8 cellular contexts compared by ENCODE assay signal in genomic region chr3:38004415-38005075, GRCh38. TPM values are rescaled to one million over a fixed set of nuclear protein-coding genes. Genes with fewer than 3 reads are reported as not detected.
DNase-seq lines count a peak whose midpoint lies in the region; FAIRE-seq and TF ChIP-seq lines count a peak whose summit lies in the region.

No MANE protein-coding gene starts in this region.

- 66% methylated on average over 7 of the region's 14 CpGs for WGBS in SK-N-SH (ENCODE audit: low lambda C conversion rate)

- CTCF ChIA-PET in AG04449 (lab: Yijun Ruan, JAX) (interaction anchor here (0.7 to 4.7 kb wide), 21 partner anchors 8 to 476 kb away, joined by 3 to 40 read pairs (median 4); no protein-coding TSS in a partner anchor), SK-N-SH (lab: Yijun Ruan, JAX) (interaction anchor here (0.8 to 5.4 kb wide), 18 partner anchors 9 to 161 kb away, joined by 3 to 77 read pairs (median 4); partner anchors contain the start of gene OXSR1)

- H2AFZ ChIP-seq in SK-N-SH (ENCODE audit: low read depth): no peak overlapping the region

- no peaks in the 10 kb centered on the region for H4K20me1 ChIP-seq in SK-N-SH (ENCODE audit: insufficient read depth)

- TF ChIP-seq RAD21 in SK-N-SH (IDR thresholded peaks at IDR 0.05; ENCODE audit: low read length): peak; percentile 64

- H3K27me3 ChIP-seq in SK-N-SH (ENCODE audit: insufficient read depth): no peaks in the 10 kb centered on the region

- TF ChIP-seq EP300 in SK-N-SH (IDR thresholded peaks at IDR 0.05; ENCODE audit: borderline replicate concordance in 1 of 2, low read depth in 1 of 2, low read length in 1 of 2): no peak

- no peaks in the 10 kb centered on the region; a peak in 1 of 4 replicates for H3K4me1 ChIP-seq in SK-N-SH (ENCODE audit: control insufficient read depth in 1 of 2, insufficient read depth in 2 of 2, low read depth in 1 of 2, low read length in 1 of 2)

- no peak overlapping the region for H3K4me2 ChIP-seq in SK-N-SH

- no peaks in the 10 kb centered on the region for H3K9me3 ChIP-seq in SK-N-SH

- POLR2A ChIA-PET in AG04449 (lab: Yijun Ruan, JAX): no interaction called here
- POLR2A ChIA-PET in SK-N-SH (lab: Yijun Ruan, JAX): interaction anchor here (1.3 kb wide), 1 partner anchor 25 kb away, joined by 4 read pairs; the partner anchor contains the start of gene PLCD1

- H3K27ac ChIP-seq in SK-N-SH (ENCODE audit: low read depth in 2 of 2, low read length in 1 of 2): no peak overlapping the region

- no peaks in the 10 kb centered on the region for H3K9me2 ChIP-seq in SK-N-SH

- DNase-seq in AG04449 (ENCODE audit: low read depth, low spot score) (no peak), GM12891 (ENCODE audit: insufficient read length, low spot score) (no peak), HUDEP-2 (lab: John Stamatoyannopoulos, UW; ENCODE audit: unreplicated experiment in 76 of 76) (peak in 57 of 76 experiments; percentile 4 to 68 (median 34)), SK-N-SH (peak; percentile 71), astrocyte of the cerebellum (ENCODE audit: low read depth) (peak; percentile 36), hepatic stellate cell (ENCODE audit: low spot score) (peak; percentile 77), retinal pigment epithelial cell (ENCODE audit: low read depth) (no peak)
- no peak for DNase-seq in effector CD8-positive, alpha-beta T cell (lab: John Stamatoyannopoulos, UW)

- FAIRE-seq in GM12891 (lab: Jason Lieb, UNC): peak; percentile 89

- peaks cover 0 to 24% of the 10 kb centered on the region in 2 experiments for H3K36me3 ChIP-seq in SK-N-SH (replicated peaks in 1 of 2; ENCODE audit: control insufficient read depth in 1 of 2, insufficient read depth in 2 of 2, low read length in 1 of 2)

- H3K4me3 ChIP-seq in AG04449 (ENCODE audit: low read depth, low read length) (no peak overlapping the region), SK-N-SH (ENCODE audit: low read depth in 2 of 2, low read length in 1 of 2) (no peak overlapping the region; a peak in 1 of 4 replicates), astrocyte of the cerebellum (ENCODE audit: low read depth, low read length) (no peak overlapping the region), retinal pigment epithelial cell (ENCODE audit: low read length) (no peak overlapping the region)

- in situ Hi-C loops in astrocyte of the cerebellum (cut with HindIII; ENCODE audit: low sequenced_read_pairs): no loop called here

- H3K9ac ChIP-seq in SK-N-SH: no peak overlapping the region

- TF ChIP-seq POLR2A in GM12891 (IDR thresholded peaks at IDR 0.05; ENCODE audit: low read depth, low read length): no peak

- H3K79me2 ChIP-seq in SK-N-SH (ENCODE audit: insufficient read depth): no peaks in the 10 kb centered on the region

- H3F3A ChIP-seq in SK-N-SH (replicated peaks; ENCODE audit: insufficient read depth): no peaks in the 10 kb centered on the region

- TF ChIP-seq CTCF in AG04449 (IDR thresholded peaks at IDR 0.05; ENCODE audit: insufficient read depth, low read length, missing control alignments) (peak; percentile 75), SK-N-SH (IDR thresholded peaks at IDR 0.05) (peak; percentile 62), astrocyte of the cerebellum (IDR thresholded peaks at IDR 0.05; ENCODE audit: low read depth, low read length, missing control alignments) (peak; percentile 79), retinal pigment epithelial cell (conservative IDR thresholded peaks at IDR 0.05; ENCODE audit: low read depth, low read length) (peak; percentile 89)

TF ChIP-seq in GM12891, 5 proteins besides CTCF, POLR2A, EP300 and RAD21:
- no peak for TF ChIP-seq POLR2AphosphoS5 (IDR thresholded peaks at IDR 0.05; ENCODE audit: low read depth, low read length)
- TF ChIP-seq SPI1 (IDR thresholded peaks at IDR 0.05; ENCODE audit: low read depth, low read length): no peak
- TF ChIP-seq TAF1 (IDR thresholded peaks at IDR 0.05; ENCODE audit: low read depth, low read length): no peak
- TF ChIP-seq POU2F2 (IDR thresholded peaks at IDR 0.05; ENCODE audit: low read depth, low read length): no peak
- no peak for TF ChIP-seq PAX5 (IDR thresholded peaks at IDR 0.05; ENCODE audit: insufficient read depth, low read length, severe bottlenecking)

TF ChIP-seq in SK-N-SH, 30 proteins besides CTCF, POLR2A, EP300 and RAD21:
- peak; percentile 71 for TF ChIP-seq SMC3 (IDR thresholded peaks at IDR 0.05; ENCODE audit: low read depth, low read length)
- TF ChIP-seq MAX (IDR thresholded peaks at IDR 0.05; ENCODE audit: low read depth): no peak
- no peak for TF ChIP-seq RCOR1 (IDR thresholded peaks at IDR 0.05; ENCODE audit: low read length)
- no peak for TF ChIP-seq USF2 (IDR thresholded peaks at IDR 0.05; ENCODE audit: borderline replicate concordance, low read depth, low read length)

RNA-seq across cellular contexts. Expression of gene VILL, which starts 14.0 kb away (rescaled TPM):
- 3.5 TPM for polyA plus RNA-seq in GM12891 (2012; ENCODE audit: low read depth, missing spikeins)
- polyA plus RNA-seq in SK-N-SH (2012; rRNA removed): 8.6 and 8.8 TPM in 2 replicates
- polyA plus RNA-seq in SK-N-SH (2012; cell fraction: cytosol; rRNA removed): 2.4 and 3.9 TPM in 2 replicates
- polyA plus RNA-seq in SK-N-SH (2012; cell fraction: nucleus; rRNA removed): 28.7 and 29.0 TPM in 2 replicates

RNA-seq across cellular contexts. Expression of gene PLCD1, which starts 24.9 kb away (rescaled TPM):
- polyA plus RNA-seq in GM12891 (2012; ENCODE audit: low read depth, missing spikeins): 2.2 TPM
- 15.2 and 20.2 TPM in 2 replicates for polyA plus RNA-seq in SK-N-SH (2012; rRNA removed)
- 7.3 and 10.6 TPM in 2 replicates for polyA plus RNA-seq in SK-N-SH (2012; cell fraction: cytosol; rRNA removed)
- 65.0 and 85.7 TPM in 2 replicates for polyA plus RNA-seq in SK-N-SH (2012; cell fraction: nucleus; rRNA removed)

RNA-seq across cellular contexts. Expression of gene DLEC1, which starts 34.5 kb away (rescaled TPM):
- polyA plus RNA-seq in GM12891 (2012; ENCODE audit: low read depth, missing spikeins): 0.08 TPM
- 0.02 TPM in 1 of 2 replicates, not detected in the other for polyA plus RNA-seq in SK-N-SH (2012; rRNA removed)
- polyA plus RNA-seq in SK-N-SH (2012; cell fraction: cytosol; rRNA removed): not detected in 2 replicates
- polyA plus RNA-seq in SK-N-SH (2012; cell fraction: nucleus; rRNA removed): 0.01 TPM in 2 replicates

Comparison
In these comparisons a context has a peak if more than half of its experiments do, and no peak if none do; other contexts are left out.
1. DNase-seq: peak in HUDEP-2 (57 of 76), SK-N-SH (single experiment), astrocyte of the cerebellum (single experiment) and hepatic stellate cell (single experiment); none in AG04449 (single experiment), GM12891 (single experiment), retinal pigment epithelial cell (single experiment) and effector CD8-positive, alpha-beta T cell (single experiment).
2. Peak in every context shown above with its lines, with median percentiles within 50 percentile points of each other: CTCF ChIP-seq.